24 cellular contexts compared by ENCODE assay signal in genomic region chr4:6618386-6619115, GRCh38. TPM values are rescaled to one million over a fixed set of nuclear protein-coding genes. Genes with fewer than 3 reads are reported as not detected.
DNase-seq lines count a peak whose midpoint lies in the region; ATAC-seq, FAIRE-seq and TF ChIP-seq lines count a peak whose summit lies in the region.
"Had no signal": no experiment of that assay in that cellular context is flagged by ENCODE, and none has a peak within 500 bp of the region (broad histone marks: within the 10 kb centered on the region; RNA-seq: fewer than 3 reads in every experiment).

No MANE protein-coding gene starts in this region.

- H3K4me3 Mint-ChIP-seq in activated naive CD4-positive, alpha-beta T cell treated with anti-CD3 and anti-CD28 coated beads, Interleukin-2, amount 10 ng/mL, durations not matched to agents 7 days and 5 days, result no peak overlapping the region
- H3K4me3 Mint-ChIP-seq: CD4-positive, alpha-beta T cell; GM23338; HFFc6 had no signal

- peaks cover 5 to 11% of the 10 kb centered on the region in 2 donors for H3K36me3 ChIP-seq in kidney (ENCODE audit: control insufficient read depth in 1 of 2, insufficient read depth in 2 of 2, low read length in 2 of 2)
- H3K36me3 ChIP-seq in sigmoid colon, result peaks cover 0 to 62% (median 19%) of the 10 kb centered on the region in 4 donors
- H3K36me3 ChIP-seq: HAP-1, SJSA1 had no signal

- H3K4me1 ChIP-seq in kidney (ENCODE audit: control insufficient read depth in 1 of 2, insufficient read depth in 1 of 2, low read depth in 1 of 2, low read length in 2 of 2) (no peaks in the 10 kb centered on the region), sigmoid colon (no peaks in the 10 kb centered on the region)
- H3K4me1 ChIP-seq: HAP-1, SJSA1 had no signal

- H3K9me3 ChIP-seq in kidney (ENCODE audit: control insufficient read depth in 1 of 2, low read length in 2 of 2), result no peaks in the 10 kb centered on the region
- no peaks in the 10 kb centered on the region for H3K9me3 ChIP-seq in sigmoid colon
- H3K9me3 ChIP-seq: HAP-1, SJSA1 had no signal

- TF ChIP-seq POLR2A in sigmoid colon (IDR thresholded peaks at IDR 0.05), result no peak

- H3K9me3 Mint-ChIP-seq in activated naive CD4-positive, alpha-beta T cell treated with anti-CD3 and anti-CD28 coated beads, Interleukin-2, amount 10 ng/mL, durations not matched to agents 7 days and 5 days, result no peaks in the 10 kb centered on the region
- H3K9me3 Mint-ChIP-seq: CD4-positive, alpha-beta T cell; GM23338; HFFc6 had no signal

- no peak overlapping the region for H3K9ac ChIP-seq in kidney (ENCODE audit: low read length in 2 of 2)

- H3K36me3 Mint-ChIP-seq in activated naive CD4-positive, alpha-beta T cell treated with anti-CD3 and anti-CD28 coated beads, Interleukin-2, amount 10 ng/mL, durations not matched to agents 7 days and 5 days, result peaks cover 37% of the 10 kb centered on the region

- H3K27ac ChIP-seq in kidney (ENCODE audit: low read depth in 2 of 2, low read length in 2 of 2) (no peak overlapping the region), sigmoid colon (no peak overlapping the region), RWPE1 (no peak overlapping the region)
- H3K27ac ChIP-seq: PC-9, SJSA1 had no signal

- no peak for TF ChIP-seq CTCF in kidney (IDR thresholded peaks at IDR 0.05; ENCODE audit: borderline replicate concordance, extremely low read depth, insufficient read depth)
- no peak for TF ChIP-seq CTCF in sigmoid colon (IDR thresholded peaks at IDR 0.05)
- TF ChIP-seq CTCF in RWPE1 (conservative IDR thresholded peaks at IDR 0.05; ENCODE audit: low read depth), result no peak

- CTCF ChIA-PET in activated naive CD4-positive, alpha-beta T cell treated with anti-CD3 and anti-CD28 coated beads, Interleukin-2, amount 10 ng/mL, durations not matched to agents 7 days and 5 days (lab: Charles Lee), result no interaction called here
- CTCF ChIA-PET in RWPE1 (lab: Yijun Ruan, JAX), result no interaction called here

- 92% methylated on average over 19 of the region's 19 CpGs for WGBS in sigmoid colon, 2 donors

- no peak for FAIRE-seq in kidney (lab: Jason Lieb, UNC)
- FAIRE-seq: D721Med, GM18507 had no signal

- no peaks in the 10 kb centered on the region for H3K4me1 Mint-ChIP-seq in activated naive CD4-positive, alpha-beta T cell treated with anti-CD3 and anti-CD28 coated beads, Interleukin-2, amount 10 ng/mL, durations not matched to agents 7 days and 5 days
- H3K4me1 Mint-ChIP-seq: GM23338 had no signal

- peak; percentile 17 for DNase-seq in activated naive CD4-positive, alpha-beta T cell treated with anti-CD3 and anti-CD28 coated beads, Interleukin-2, amount 10 ng/mL, durations not matched to agents 7 days and 5 days
- no peak for DNase-seq in activated naive CD4-positive, alpha-beta T cell treated with Interleukin-2 at 50 U/mL for 16 hours
- DNase-seq in kidney (peak; percentile 42), sigmoid colon (peak; percentile 45), NCI-H345 treated with DMSO at 0.1 percent for 48 hours (lab: John Stamatoyannopoulos, UW; ENCODE audit: unreplicated experiment) (no peak), RWPE1 (ENCODE audit: low spot score) (no peak)
- DNase-seq: CD4-positive, alpha-beta T cell; DMS53; HFFc6; KBM-7; MV-4-11; NCI-H1105; NCI-H1436 treated with DMSO at 0.1 percent for 48 hours; NCI-H187 treated with DMSO at 0.1 percent for 48 hours; NCI-H446 treated with DMSO at 0.1 percent for 48 hours; NCI-H526 treated with DMSO at 0.1 percent for 48 hours; PC-9; Right ventricle myocardium superior had no signal

- no peaks in the 10 kb centered on the region for H3K27me3 Mint-ChIP-seq in activated naive CD4-positive, alpha-beta T cell treated with anti-CD3 and anti-CD28 coated beads, Interleukin-2, amount 10 ng/mL, durations not matched to agents 7 days and 5 days
- H3K27me3 Mint-ChIP-seq: CD4-positive, alpha-beta T cell had no signal

- ATAC-seq in GM19324 (IDR thresholded peaks at IDR 0.05; ENCODE audit: low FRiP score, unreplicated experiment), result no peak
- ATAC-seq: GM23338 had no signal

- no peak overlapping the region for H3K27ac Mint-ChIP-seq in activated naive CD4-positive, alpha-beta T cell treated with anti-CD3 and anti-CD28 coated beads, Interleukin-2, amount 10 ng/mL, durations not matched to agents 7 days and 5 days
- H3K27ac Mint-ChIP-seq: CD4-positive, alpha-beta T cell; GM23338; HFFc6 had no signal

- intact Hi-C loops in kidney (cut with DNase I) (no loop called here), sigmoid colon (cut with DNase I) (no loop called here)

- no peak for TF ChIP-seq EP300 in sigmoid colon (IDR thresholded peaks at IDR 0.05)

- no peaks in the 10 kb centered on the region for H3K27me3 ChIP-seq in sigmoid colon
- H3K27me3 ChIP-seq: SJSA1 had no signal

- POLR2A ChIA-PET in RWPE1 (lab: Yijun Ruan, JAX; ENCODE audit: low non-redundant PET), result no interaction called here

- no peak overlapping the region for H3K4me3 ChIP-seq in kidney (ENCODE audit: low read length in 2 of 2)
- H3K4me3 ChIP-seq in sigmoid colon, result no peak overlapping the region
- H3K4me3 ChIP-seq: GM23338, HAP-1, PC-9, SJSA1 had no signal

RNA-seq across cellular contexts. Expression of gene MRFAP1, which starts 21.9 kb away (rescaled TPM):
- total RNA-seq in kidney (264 TPM), sigmoid colon (100 to 1,000 TPM; 196 to 226 (median 211) TPM)
- polyA plus RNA-seq in kidney (ENCODE audit: insufficient read depth, low read depth, low replicate concordance) (406 TPM), sigmoid colon (100 to 1,000 TPM; 252 to 261 (median 259) TPM)

RNA-seq across cellular contexts. Expression of gene MAN2B2, which starts 43.6 kb away (rescaled TPM):
- total RNA-seq in kidney (34.3 TPM), sigmoid colon (10 to 100 TPM; 12.7 to 24.3 (median 20.2) TPM)
- polyA plus RNA-seq in kidney (ENCODE audit: insufficient read depth, low read depth, low replicate concordance) (19.9 TPM), sigmoid colon (10 to 100 TPM in 1 of 3 donors, 1 to 10 TPM in 2; 3.0 to 18.7 (median 3.0) TPM)

Comparison
In these comparisons a context has a peak if more than half of its experiments do, and no peak if none do; other contexts are left out.
1. DNase-seq: peak in activated naive CD4-positive, alpha-beta T cell treated with anti-CD3 and anti-CD28 coated beads, Interleukin-2, amount 10 ng/mL, durations not matched to agents 7 days and 5 days (single experiment), kidney (single experiment) and sigmoid colon (single experiment); none in activated naive CD4-positive, alpha-beta T cell treated with Interleukin-2 at 50 U/mL for 16 hours (single experiment), NCI-H345 treated with DMSO at 0.1 percent for 48 hours (single experiment) and RWPE1 (single experiment).